Comparison of ENCODE assay signal across 15 cellular contexts in genomic region chr1:167634435-167634834, GRCh38. TPM values are rescaled to one million over a fixed set of nuclear protein-coding genes. Genes with fewer than 3 reads are reported as not detected.
DNase-seq lines count a peak whose midpoint lies in the region; ATAC-seq and TF ChIP-seq lines count a peak whose summit lies in the region.
"Had no signal": no experiment of that assay in that cellular context is flagged by ENCODE, and none has a peak within 500 bp of the region (broad histone marks: within the 10 kb centered on the region; RNA-seq: fewer than 3 reads in every experiment).

No MANE protein-coding gene starts in this region.

- peak overlapping the region; percentile 85; the same call in 1 of the 2 replicates for H3K4me2 ChIP-seq in KMS-11

- peak overlapping the region; percentile 50 for H3K27ac Mint-ChIP-seq in activated CD4-positive, alpha-beta T cell treated with anti-CD3 and anti-CD28 coated beads, Interleukin-2, amount 10 ng/mL, durations not matched to agents 24 days and 14 days
- peak overlapping the region; percentile 95 for H3K27ac Mint-ChIP-seq in activated CD8-positive, alpha-beta T cell treated with anti-CD3 and anti-CD28 coated beads for 36 hours
- peak overlapping the region; percentile 91 to 97 for H3K27ac Mint-ChIP-seq in natural killer cell treated with Interleukin-12 subunit alpha and Interleukin-12 subunit beta and Interleukin-15 and Interleukin-18, amount 100 ng/mL, for 72 hours

- H4K20me1 ChIP-seq in KMS-11 (ENCODE audit: insufficient read depth), result no peaks in the 10 kb centered on the region

- CTCF ChIA-PET in activated CD8-positive, alpha-beta T cell treated with anti-CD3 and anti-CD28 coated beads for 36 hours (lab: Charles Lee), result interaction anchor here (1.4 to 4.6 kb wide), 4 partner anchors 33 to 80 kb away, joined by 3 to 64 read pairs (median 16); no protein-coding TSS in a partner anchor

- intact Hi-C loops in activated CD4-positive, alpha-beta T cell treated with anti-CD3 and anti-CD28 coated beads, Interleukin-2, amount 10 ng/mL, durations not matched to agents 24 days and 14 days (cut with micrococcal nuclease), result no loop called here
- intact Hi-C loops in activated CD8-positive, alpha-beta T cell treated with anti-CD3 and anti-CD28 coated beads for 36 hours (cut with micrococcal nuclease), result loop anchor here (5.0 kb wide), 1 partner anchor 53 kb away; no protein-coding TSS in a partner anchor

- peaks cover 12% of the 10 kb centered on the region; the same call in 1 of the 2 replicates for H3K36me3 ChIP-seq in KMS-11 (ENCODE audit: insufficient read depth)
- H3K36me3 ChIP-seq: ovary had no signal

- H3K4me3 ChIP-seq in KMS-11 (IDR thresholded peaks at IDR 0.05; ENCODE audit: insufficient read depth, low read depth, low read length), result no peak overlapping the region
- H3K4me3 ChIP-seq: lower lobe of right lung, ovary had no signal

- H3K4me3 Mint-ChIP-seq in activated CD4-positive, alpha-beta T cell treated with anti-CD3 and anti-CD28 coated beads, Interleukin-2, amount 10 ng/mL, durations not matched to agents 24 days and 14 days, result peak overlapping the region; percentile 94
- no peak overlapping the region for H3K4me3 Mint-ChIP-seq in activated CD8-positive, alpha-beta T cell treated with anti-CD3 and anti-CD28 coated beads for 36 hours
- peak overlapping the region; percentile 95 for H3K4me3 Mint-ChIP-seq in natural killer cell treated with Interleukin-12 subunit alpha and Interleukin-12 subunit beta and Interleukin-15 and Interleukin-18, amount 100 ng/mL, for 72 hours

- no peaks in the 10 kb centered on the region for H3K9me3 Mint-ChIP-seq in activated CD4-positive, alpha-beta T cell treated with anti-CD3 and anti-CD28 coated beads, Interleukin-2, amount 10 ng/mL, durations not matched to agents 24 days and 14 days
- H3K9me3 Mint-ChIP-seq in activated CD8-positive, alpha-beta T cell treated with anti-CD3 and anti-CD28 coated beads for 36 hours, result no peaks in the 10 kb centered on the region
- H3K9me3 Mint-ChIP-seq in natural killer cell treated with Interleukin-12 subunit alpha and Interleukin-12 subunit beta and Interleukin-15 and Interleukin-18, amount 100 ng/mL, for 72 hours, result no peaks in the 10 kb centered on the region

- TF ChIP-seq CTCF in KMS-11 (conservative IDR thresholded peaks at IDR 0.05; ENCODE audit: low read depth, low read length), result no peak
- TF ChIP-seq CTCF in activated CD8-positive, alpha-beta T cell treated with anti-CD3 and anti-CD28 coated beads for 36 hours (IDR thresholded peaks at IDR 0.05), result no peak

- no peak for DNase-seq in activated CD4-positive, alpha-beta T cell treated with anti-CD3 and anti-CD28 coated beads, Interleukin-2, amount 10 ng/mL, durations not matched to agents 24 days and 14 days
- no peak for DNase-seq in activated CD4-positive, alpha-beta T cell treated with anti-CD3 and anti-CD28 coated beads for 1 hour
- no peak for DNase-seq in activated CD8-positive, alpha-beta T cell treated with anti-CD3 and anti-CD28 coated beads for 36 hours
- no peak for DNase-seq in natural killer cell treated with Interleukin-12 subunit alpha and Interleukin-12 subunit beta and Interleukin-15 and Interleukin-18, amount 100 ng/mL, for 72 hours (ENCODE audit: low spot score)
- DNase-seq in COR-L47 (lab: John Stamatoyannopoulos, UW), result no peak
- DNase-seq: ACHN, EL, IMR-90, lower lobe of right lung, NCI-H2107, ovary, T1000 had no signal

- no peaks in the 10 kb centered on the region for H3K27me3 ChIP-seq in KMS-11 (ENCODE audit: insufficient read depth, low read depth)
- H3K27me3 ChIP-seq: ovary had no signal

- no peak overlapping the region for H2AFZ ChIP-seq in KMS-11 (ENCODE audit: low read depth)

- ATAC-seq in activated CD8-positive, alpha-beta T cell treated with anti-CD3 and anti-CD28 coated beads for 36 hours, result no peak
- no peak for ATAC-seq in natural killer cell treated with Interleukin-12 subunit alpha and Interleukin-12 subunit beta and Interleukin-15 and Interleukin-18, amount 100 ng/mL, for 72 hours
- ATAC-seq in HG03521 (IDR thresholded peaks at IDR 0.05; ENCODE audit: unreplicated experiment) (no peak), esophagus mucosa (no peak)
- ATAC-seq: lower lobe of right lung had no signal

- peaks cover 90% of the 10 kb centered on the region for H3K4me1 ChIP-seq in KMS-11 (ENCODE audit: low read depth, poor library complexity, severe bottlenecking)

- H3K27ac ChIP-seq in KMS-11, result no peak overlapping the region
- H3K27ac ChIP-seq: lower lobe of right lung, ovary had no signal

- no peaks in the 10 kb centered on the region for H3K27me3 Mint-ChIP-seq in activated CD4-positive, alpha-beta T cell treated with anti-CD3 and anti-CD28 coated beads, Interleukin-2, amount 10 ng/mL, durations not matched to agents 24 days and 14 days
- no peaks in the 10 kb centered on the region for H3K27me3 Mint-ChIP-seq in activated CD8-positive, alpha-beta T cell treated with anti-CD3 and anti-CD28 coated beads for 36 hours
- H3K27me3 Mint-ChIP-seq in natural killer cell treated with Interleukin-12 subunit alpha and Interleukin-12 subunit beta and Interleukin-15 and Interleukin-18, amount 100 ng/mL, for 72 hours, result no peaks in the 10 kb centered on the region

- no peak overlapping the region for H3K9ac ChIP-seq in KMS-11

- POLR2A ChIA-PET in activated CD8-positive, alpha-beta T cell treated with anti-CD3 and anti-CD28 coated beads for 36 hours (lab: Charles Lee), result interaction anchor here (1.4 to 8.8 kb wide), 3 partner anchors 10 to 178 kb away, joined by 3 to 40 read pairs (median 4); no protein-coding TSS in a partner anchor

- H3K79me2 ChIP-seq in KMS-11 (ENCODE audit: insufficient read depth, low read depth), result peaks cover 88% of the 10 kb centered on the region

- H3K4me1 Mint-ChIP-seq in activated CD4-positive, alpha-beta T cell treated with anti-CD3 and anti-CD28 coated beads, Interleukin-2, amount 10 ng/mL, durations not matched to agents 24 days and 14 days, result peaks cover 76% of the 10 kb centered on the region
- peaks cover 75% of the 10 kb centered on the region for H3K4me1 Mint-ChIP-seq in activated CD8-positive, alpha-beta T cell treated with anti-CD3 and anti-CD28 coated beads for 36 hours (ENCODE audit: low read depth)
- H3K4me1 Mint-ChIP-seq in natural killer cell treated with Interleukin-12 subunit alpha and Interleukin-12 subunit beta and Interleukin-15 and Interleukin-18, amount 100 ng/mL, for 72 hours (ENCODE audit: low read depth in 2 of 2), result peaks cover 70 to 84% of the 10 kb centered on the region in 2 donors

- H3K36me3 Mint-ChIP-seq in activated CD4-positive, alpha-beta T cell treated with anti-CD3 and anti-CD28 coated beads, Interleukin-2, amount 10 ng/mL, durations not matched to agents 24 days and 14 days (ENCODE audit: low read depth), result peaks cover 53% of the 10 kb centered on the region
- H3K36me3 Mint-ChIP-seq in activated CD8-positive, alpha-beta T cell treated with anti-CD3 and anti-CD28 coated beads for 36 hours (ENCODE audit: low read depth), result peaks cover 72% of the 10 kb centered on the region
- H3K36me3 Mint-ChIP-seq in natural killer cell treated with Interleukin-12 subunit alpha and Interleukin-12 subunit beta and Interleukin-15 and Interleukin-18, amount 100 ng/mL, for 72 hours, result peaks cover 18% of the 10 kb centered on the region

RNA-seq across cellular contexts. Expression of gene RCSD1, which starts 4.4 kb away (rescaled TPM):
- 74.7 and 81.0 TPM in 2 replicates for total RNA-seq in activated CD4-positive, alpha-beta T cell treated with anti-CD3 and anti-CD28 coated beads, Interleukin-2, amount 10 ng/mL, durations not matched to agents 24 days and 14 days
- 10 to 100 TPM; 66.4 to 67.9 TPM for total RNA-seq in activated CD8-positive, alpha-beta T cell treated with anti-CD3 and anti-CD28 coated beads for 36 hours
- total RNA-seq in natural killer cell treated with Interleukin-12 subunit alpha and Interleukin-12 subunit beta and Interleukin-15 and Interleukin-18, amount 100 ng/mL, for 72 hours, result 10 to 100 TPM; 30.3 to 30.9 TPM
- total RNA-seq in esophagus mucosa, result 2.4 TPM
- total RNA-seq: IMR-90 had no signal
